In genomic region chr19:35006342-35006998, GRCh38 we compare ENCODE assay signal across 12 cellular contexts. TPM values are rescaled to one million over a fixed set of nuclear protein-coding genes. Genes with fewer than 3 reads are reported as not detected.
A peak's percentile ranks its signal among the peaks of the same experiment; 100 is the strongest.
DNase-seq lines count a peak whose midpoint lies in the region; ATAC-seq, FAIRE-seq and TF ChIP-seq lines count a peak whose summit lies in the region.
"Had no signal": no experiment of that assay in that cellular context is flagged by ENCODE, and none has a peak within 500 bp of the region (broad histone marks: within the 10 kb centered on the region; RNA-seq: fewer than 3 reads in every experiment).

No MANE protein-coding gene starts in this region.

- TF ChIP-seq CTCF in fibroblast of villous mesenchyme (IDR thresholded peaks at IDR 0.05; ENCODE audit: insufficient read depth, low read depth, low read length), result no peak

- no peak for FAIRE-seq in small intestine (lab: Jason Lieb, UNC)
- FAIRE-seq: endometrium had no signal

- H3K27ac ChIP-seq in small intestine (ENCODE audit: low read depth in 1 of 2, low read length in 1 of 2), result peak overlapping the region in 1 of 2 donors; percentile 87

- H3K27me3 ChIP-seq in small intestine (ENCODE audit: control insufficient read depth in 2 of 2, insufficient read depth in 2 of 2, low read length in 2 of 2), result no peaks in the 10 kb centered on the region

- no peak overlapping the region for H3K4me3 ChIP-seq in fibroblast of villous mesenchyme (ENCODE audit: low read depth, low read length)
- H3K4me3 ChIP-seq in small intestine (ENCODE audit: low read depth in 1 of 2, low read length in 2 of 2), result no peak overlapping the region

- H3K36me3 ChIP-seq in small intestine (ENCODE audit: control insufficient read depth in 2 of 2, insufficient read depth in 2 of 2, low read length in 2 of 2), result no peaks in the 10 kb centered on the region

- 14 to 62% (median 36%) methylated on average over 15 of the region's 15 CpGs for WGBS in small intestine, 3 donors

- H3K4me1 ChIP-seq in small intestine (ENCODE audit: control insufficient read depth in 2 of 2, insufficient read depth in 1 of 2, low read depth in 1 of 2, low read length in 1 of 2), result peaks cover 0 to 9% of the 10 kb centered on the region in 2 donors

- no peaks in the 10 kb centered on the region for H3K9me3 ChIP-seq in small intestine (ENCODE audit: control insufficient read depth, low read depth)

- DNase-seq in SIG-M5 treated with dmso at 0.1 percent for 504 hours (lab: John Stamatoyannopoulos, UW; ENCODE audit: unreplicated experiment) (peak; percentile 76), SIG-M5 (lab: John Stamatoyannopoulos, UW) (no peak), SW480 (ENCODE audit: low spot score) (peak; percentile 86), fibroblast of villous mesenchyme (ENCODE audit: low read depth) (peak; percentile 57), small intestine (peak; percentile 93), germinal center (ENCODE audit: low spot score) (no peak), cerebellar cortex (ENCODE audit: low spot score) (no peak)
- DNase-seq: activated CD4-positive, CD25-positive, alpha-beta regulatory T cell treated with anti-CD3 and anti-CD28 coated beads, Interleukin-2, amount 50 U/mL, for 72 hours; NCI-H2081 treated with DMSO at 0.1 percent for 48 hours had no signal

- ATAC-seq in GM19351 (IDR thresholded peaks at IDR 0.05; ENCODE audit: unreplicated experiment), result no peak

RNA-seq across cellular contexts. Expression of gene GRAMD1A, which starts 6.3 kb away (rescaled TPM):
- 23.3 and 26.7 TPM in 2 replicates for total RNA-seq in fibroblast of villous mesenchyme
- 10 to 100 TPM in 1 of 3 donors, 1 to 10 TPM in 2; 2.0 to 36.3 (median 8.4) TPM for polyA plus RNA-seq in small intestine

RNA-seq across cellular contexts. Expression of gene SCN1B, which starts 23.8 kb away (rescaled TPM):
- total RNA-seq in fibroblast of villous mesenchyme, result 2.6 and 3.2 TPM in 2 replicates
- 10 to 100 TPM in 1 of 3 donors, 1 to 10 TPM in 1, not detected in 1; 2.4 to 10.1 TPM for polyA plus RNA-seq in small intestine

RNA-seq across cellular contexts. Expression of gene HPN, which starts 35.1 kb away (rescaled TPM):
- not detected in 2 replicates for total RNA-seq in fibroblast of villous mesenchyme
- 1 to 10 TPM in 1 of 3 donors, not detected in 2; 1.8 TPM for polyA plus RNA-seq in small intestine
- total RNA-seq: myocyte had no signal

RNA-seq across cellular contexts. Expression of gene ZNF792, which starts 42.4 kb away (rescaled TPM):
- total RNA-seq in fibroblast of villous mesenchyme, result 5.8 and 6.5 TPM in 2 replicates
- 1 to 10 TPM in 1 of 3 donors, under 1 TPM in 2; 0.45 to 3.3 (median 0.54) TPM for polyA plus RNA-seq in small intestine

Comparison
In these comparisons a context has a peak if more than half of its experiments do, and no peak if none do; other contexts are left out.
1. DNase-seq: peak in SIG-M5 treated with dmso at 0.1 percent for 504 hours (single experiment), SW480 (single experiment), fibroblast of villous mesenchyme (single experiment) and small intestine (single experiment); none in SIG-M5 (single experiment), germinal center (single experiment) and cerebellar cortex (single experiment).